16 cellular contexts compared by ENCODE assay signal in genomic region chr2:36547906-36548305, GRCh38.
"Had no signal": no experiment of that assay in that cellular context is flagged by ENCODE, and none has a peak within 500 bp of the region (broad histone marks: within the 10 kb centered on the region; RNA-seq: fewer than 3 reads in every experiment).

No MANE protein-coding gene starts in this region.

- ATAC-seq: activated CD8-positive, alpha-beta T cell treated with anti-CD3 and anti-CD28 coated beads, Interleukin-2, amount 10 ng/mL, durations not matched to agents 7 days and 5 days; naive thymus-derived CD8-positive, alpha-beta T cell; stimulated activated naive B cell treated with anti-CD40 and anti-IgM and Interleukin-4, amounts not matched to agents 10 μg/mL and 1 μg/mL and 100 μg/mL, for 72 hours; T-cell had no signal

- H3K4me3 Mint-ChIP-seq: activated CD8-positive, alpha-beta T cell treated with anti-CD3 and anti-CD28 coated beads, Interleukin-2, amount 10 ng/mL, durations not matched to agents 7 days and 5 days; activated naive CD4-positive, alpha-beta T cell treated with anti-CD3 and anti-CD28 coated beads for 36 hours; activated T-cell treated with anti-CD3 and anti-CD28 coated beads, Interleukin-2, amount 50 U/mL, for 24 hours; memory B cell; stimulated activated naive B cell treated with anti-CD40 and anti-IgM and Interleukin-4, amounts not matched to agents 10 μg/mL and 1 μg/mL and 100 μg/mL, for 72 hours had no signal

- H3K27ac Mint-ChIP-seq: activated CD4-positive, alpha-beta T cell treated with anti-CD3 and anti-CD28 coated beads, Interleukin-2, amount 10 ng/mL, durations not matched to agents 24 days and 14 days; activated CD8-positive, alpha-beta T cell treated with anti-CD3 and anti-CD28 coated beads, Interleukin-2, amount 10 ng/mL, durations not matched to agents 7 days and 5 days; activated naive CD4-positive, alpha-beta T cell treated with anti-CD3 and anti-CD28 coated beads for 36 hours; activated T-cell treated with anti-CD3 and anti-CD28 coated beads, Interleukin-2, amount 50 U/mL, for 24 hours; activated T-helper 2 cell treated with anti-CD3 and anti-CD28 coated beads, Interferon-gamma antibody, Interleukin-2, Interleukin-4, amounts not matched to agents 10 μg/mL and 5 μg/mL and 100 μg/mL, durations not matched to agents 14 hours and 24 hours and 36 hours; stimulated activated naive B cell treated with anti-CD40 and anti-IgM and Interleukin-4, amounts not matched to agents 10 μg/mL and 1 μg/mL and 100 μg/mL, for 72 hours; T-cell had no signal

- H3K27me3 ChIP-seq: brain microvascular endothelial cell, thyroid gland had no signal

- H3K9me3 Mint-ChIP-seq: activated CD4-positive, alpha-beta T cell treated with anti-CD3 and anti-CD28 coated beads, Interleukin-2, amount 10 ng/mL, durations not matched to agents 24 days and 14 days; activated naive CD4-positive, alpha-beta T cell treated with anti-CD3 and anti-CD28 coated beads for 36 hours; activated T-cell treated with anti-CD3 and anti-CD28 coated beads, Interleukin-2, amount 50 U/mL, for 24 hours; activated T-helper 2 cell treated with anti-CD3 and anti-CD28 coated beads, Interferon-gamma antibody, Interleukin-2, Interleukin-4, amounts not matched to agents 10 μg/mL and 5 μg/mL and 100 μg/mL, durations not matched to agents 14 hours and 24 hours and 36 hours; memory B cell; naive thymus-derived CD8-positive, alpha-beta T cell; stimulated activated naive B cell treated with anti-CD40 and anti-IgM and Interleukin-4, amounts not matched to agents 10 μg/mL and 1 μg/mL and 100 μg/mL, for 72 hours; T-cell had no signal

- H3K9me3 ChIP-seq: thyroid gland had no signal

- H3K4me3 ChIP-seq: coronary artery, thyroid gland had no signal

- H3K27ac ChIP-seq: brain microvascular endothelial cell, thyroid gland had no signal

- H3K4me1 Mint-ChIP-seq: memory B cell had no signal

- H3K4me1 ChIP-seq: thyroid gland had no signal

- DNase-seq: activated CD4-positive, alpha-beta T cell treated with anti-CD3 and anti-CD28 coated beads, Interleukin-2, amount 10 ng/mL, durations not matched to agents 24 days and 14 days; activated CD4-positive, CD25-positive, alpha-beta regulatory T cell; activated CD8-positive, alpha-beta T cell treated with anti-CD3 and anti-CD28 coated beads, Interleukin-2, amount 10 ng/mL, durations not matched to agents 7 days and 5 days; activated naive CD4-positive, alpha-beta T cell treated with anti-CD3 and anti-CD28 coated beads for 36 hours; activated T-cell treated with anti-CD3 and anti-CD28 coated beads, Interleukin-2, amount 50 U/mL, for 24 hours; brain microvascular endothelial cell; central memory CD4-positive, alpha-beta T cell; kidney glomerular epithelial cell; naive thymus-derived CD8-positive, alpha-beta T cell; stimulated activated naive B cell treated with anti-CD40 and anti-IgM and Interleukin-4, amounts not matched to agents 10 μg/mL and 1 μg/mL and 100 μg/mL, for 72 hours; T-cell; T1000; thyroid gland had no signal

- H3K27me3 Mint-ChIP-seq: activated CD4-positive, alpha-beta T cell treated with anti-CD3 and anti-CD28 coated beads, Interleukin-2, amount 10 ng/mL, durations not matched to agents 24 days and 14 days; activated T-cell treated with anti-CD3 and anti-CD28 coated beads, Interleukin-2, amount 50 U/mL, for 24 hours; memory B cell; naive thymus-derived CD8-positive, alpha-beta T cell; stimulated activated naive B cell treated with anti-CD40 and anti-IgM and Interleukin-4, amounts not matched to agents 10 μg/mL and 1 μg/mL and 100 μg/mL, for 72 hours; T-cell had no signal
